Comparison of ENCODE assay signal across 1 cellular context in the genomic region with DNA sequence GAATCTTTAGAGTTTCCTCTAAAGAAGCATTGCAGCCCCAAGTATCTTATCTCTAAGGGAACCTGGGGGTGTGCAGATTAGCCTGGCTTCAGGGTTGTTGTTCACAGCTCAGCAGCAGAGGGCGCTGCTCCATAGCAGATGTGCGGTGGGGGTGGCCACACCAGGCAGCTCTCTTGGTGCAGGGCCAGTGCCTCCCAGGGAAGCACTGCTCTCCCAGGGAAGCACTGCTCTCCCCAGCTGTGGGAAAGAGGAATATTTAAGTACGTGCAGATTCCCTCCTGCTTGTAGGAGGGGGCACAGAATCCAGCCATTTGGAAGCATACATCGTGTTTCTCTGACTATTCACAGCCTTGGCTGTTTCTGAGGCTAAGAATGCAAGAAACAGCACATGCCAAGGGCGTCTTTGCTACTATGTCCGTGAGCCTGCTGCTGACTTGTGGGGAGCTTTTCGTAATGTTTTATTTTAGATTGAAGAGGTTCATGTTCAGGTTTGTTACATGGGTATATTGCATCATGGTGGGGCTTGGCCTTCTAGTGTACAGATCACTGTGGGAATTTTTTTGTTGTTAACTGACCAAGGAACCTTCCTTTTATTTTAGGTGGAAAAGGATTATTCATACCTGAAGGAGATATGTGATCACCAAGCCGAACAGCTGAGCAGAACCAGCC.
TF ChIP-seq lines count a peak whose summit lies in the region.

No MANE protein-coding gene starts in this region.

TF ChIP-seq in K562, 482 proteins besides CTCF, POLR2A, EP300 and RAD21 (continued from another document and continues in another):
- TF ChIP-seq, protein P1, sequence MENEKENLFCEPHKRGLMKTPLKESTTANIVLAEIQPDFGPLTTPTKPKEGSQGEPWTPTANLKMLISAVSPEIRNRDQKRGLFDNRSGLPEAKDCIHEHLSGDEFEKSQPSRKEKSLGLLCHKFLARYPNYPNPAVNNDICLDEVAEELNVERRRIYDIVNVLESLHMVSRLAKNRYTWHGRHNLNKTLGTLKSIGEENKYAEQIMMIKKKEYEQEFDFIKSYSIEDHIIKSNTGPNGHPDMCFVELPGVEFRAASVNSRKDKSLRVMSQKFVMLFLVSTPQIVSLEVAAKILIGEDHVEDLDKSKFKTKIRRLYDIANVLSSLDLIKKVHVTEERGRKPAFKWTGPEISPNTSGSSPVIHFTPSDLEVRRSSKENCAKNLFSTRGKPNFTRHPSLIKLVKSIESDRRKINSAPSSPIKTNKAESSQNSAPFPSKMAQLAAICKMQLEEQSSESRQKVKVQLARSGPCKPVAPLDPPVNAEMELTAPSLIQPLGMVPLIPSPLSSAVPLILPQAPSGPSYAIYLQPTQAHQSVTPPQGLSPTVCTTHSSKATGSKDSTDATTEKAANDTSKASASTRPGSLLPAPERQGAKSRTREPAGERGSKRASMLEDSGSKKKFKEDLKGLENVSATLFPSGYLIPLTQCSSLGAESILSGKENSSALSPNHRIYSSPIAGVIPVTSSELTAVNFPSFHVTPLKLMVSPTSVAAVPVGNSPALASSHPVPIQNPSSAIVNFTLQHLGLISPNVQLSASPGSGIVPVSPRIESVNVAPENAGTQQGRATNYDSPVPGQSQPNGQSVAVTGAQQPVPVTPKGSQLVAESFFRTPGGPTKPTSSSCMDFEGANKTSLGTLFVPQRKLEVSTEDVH (IDR thresholded peaks at IDR 0.05; ENCODE audit: low read depth, partially characterized antibody) = no peak
- TF ChIP-seq, protein P2, sequence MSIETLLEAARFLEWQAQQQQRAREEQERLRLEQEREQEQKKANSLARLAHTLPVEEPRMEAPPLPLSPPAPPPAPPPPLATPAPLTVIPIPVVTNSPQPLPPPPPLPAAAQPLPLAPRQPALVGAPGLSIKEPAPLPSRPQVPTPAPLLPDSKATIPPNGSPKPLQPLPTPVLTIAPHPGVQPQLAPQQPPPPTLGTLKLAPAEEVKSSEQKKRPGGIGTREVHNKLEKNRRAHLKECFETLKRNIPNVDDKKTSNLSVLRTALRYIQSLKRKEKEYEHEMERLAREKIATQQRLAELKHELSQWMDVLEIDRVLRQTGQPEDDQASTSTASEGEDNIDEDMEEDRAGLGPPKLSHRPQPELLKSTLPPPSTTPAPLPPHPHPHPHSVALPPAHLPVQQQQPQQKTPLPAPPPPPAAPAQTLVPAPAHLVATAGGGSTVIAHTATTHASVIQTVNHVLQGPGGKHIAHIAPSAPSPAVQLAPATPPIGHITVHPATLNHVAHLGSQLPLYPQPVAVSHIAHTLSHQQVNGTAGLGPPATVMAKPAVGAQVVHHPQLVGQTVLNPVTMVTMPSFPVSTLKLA (conservative IDR thresholded peaks at IDR 0.05) = 0 out of 4 replicates have a peak, but pooled peaks of 1 of the 2 experiments have one; percentile 18
- TF ChIP-seq CREB3 (tag; conservative IDR thresholded peaks at IDR 0.05; ENCODE audit: low read depth) (no peak), ZBED1 (IDR thresholded peaks at IDR 0.05) (no peak), NFIC (IDR thresholded peaks at IDR 0.05) (0 out of 2 replicates have a peak, but pooled peaks have one; percentile 21), DEAF1 (CRISPR knock-in tag; IDR thresholded peaks at IDR 0.05) (peak; percentile 78), POLR3G (IDR thresholded peaks at IDR 0.05; ENCODE audit: extremely low read depth, insufficient read length, insufficient replicate concordance) (no peak), ZNF764 (CRISPR knock-in tag; IDR thresholded peaks at IDR 0.05; ENCODE audit: low read depth) (peak; percentile 87), SMC3 (conservative IDR thresholded peaks at IDR 0.05; ENCODE audit: insufficient read depth, low read depth, low read length) (peak; percentile 82), ZNF134 (CRISPR knock-in tag; conservative IDR thresholded peaks at IDR 0.05) (no peak), MAZ (CRISPR knock-in tag; conservative IDR thresholded peaks at IDR 0.05 in 1 of 2, IDR thresholded peaks at IDR 0.05 in 1 of 2) (peak in 1 of 2 experiments; percentile 61; a peak in 2 of 4 replicates), RFX1 (IDR thresholded peaks at IDR 0.05) (0 out of 2 replicates have a peak, but pooled peaks have one; percentile 12), EGR1 (conservative IDR thresholded peaks at IDR 0.05) (peak; percentile 48), ZNF316 (IDR thresholded peaks at IDR 0.05) (no peak), RBM34 (IDR thresholded peaks at IDR 0.05; ENCODE audit: borderline replicate concordance, insufficient read depth, low read length) (no peak), ZNF318 (IDR thresholded peaks at IDR 0.05; ENCODE audit: borderline replicate concordance in 1 of 2, low read depth in 1 of 2) (no peak), HEY1 (CRISPR knock-in tag; IDR thresholded peaks at IDR 0.05; ENCODE audit: borderline replicate concordance) (no peak), TCF3 (CRISPR knock-in tag; IDR thresholded peaks at IDR 0.05) (no peak), CC2D1A (IDR thresholded peaks at IDR 0.05) (no peak), SREBF1 (IDR thresholded peaks at IDR 0.05; ENCODE audit: borderline replicate concordance, low read depth, low read length) (no peak), CBFA2T3 (IDR thresholded peaks at IDR 0.05) (peak; percentile 26), ARHGAP35 (IDR thresholded peaks at IDR 0.05; ENCODE audit: partially characterized antibody) (no peak)
- TF ChIP-seq, protein P3, sequence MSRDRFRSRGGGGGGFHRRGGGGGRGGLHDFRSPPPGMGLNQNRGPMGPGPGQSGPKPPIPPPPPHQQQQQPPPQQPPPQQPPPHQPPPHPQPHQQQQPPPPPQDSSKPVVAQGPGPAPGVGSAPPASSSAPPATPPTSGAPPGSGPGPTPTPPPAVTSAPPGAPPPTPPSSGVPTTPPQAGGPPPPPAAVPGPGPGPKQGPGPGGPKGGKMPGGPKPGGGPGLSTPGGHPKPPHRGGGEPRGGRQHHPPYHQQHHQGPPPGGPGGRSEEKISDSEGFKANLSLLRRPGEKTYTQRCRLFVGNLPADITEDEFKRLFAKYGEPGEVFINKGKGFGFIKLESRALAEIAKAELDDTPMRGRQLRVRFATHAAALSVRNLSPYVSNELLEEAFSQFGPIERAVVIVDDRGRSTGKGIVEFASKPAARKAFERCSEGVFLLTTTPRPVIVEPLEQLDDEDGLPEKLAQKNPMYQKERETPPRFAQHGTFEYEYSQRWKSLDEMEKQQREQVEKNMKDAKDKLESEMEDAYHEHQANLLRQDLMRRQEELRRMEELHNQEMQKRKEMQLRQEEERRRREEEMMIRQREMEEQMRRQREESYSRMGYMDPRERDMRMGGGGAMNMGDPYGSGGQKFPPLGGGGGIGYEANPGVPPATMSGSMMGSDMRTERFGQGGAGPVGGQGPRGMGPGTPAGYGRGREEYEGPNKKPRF (IDR thresholded peaks at IDR 0.05; ENCODE audit: low read depth, low read length) = no peak
- TF ChIP-seq, protein P4, sequence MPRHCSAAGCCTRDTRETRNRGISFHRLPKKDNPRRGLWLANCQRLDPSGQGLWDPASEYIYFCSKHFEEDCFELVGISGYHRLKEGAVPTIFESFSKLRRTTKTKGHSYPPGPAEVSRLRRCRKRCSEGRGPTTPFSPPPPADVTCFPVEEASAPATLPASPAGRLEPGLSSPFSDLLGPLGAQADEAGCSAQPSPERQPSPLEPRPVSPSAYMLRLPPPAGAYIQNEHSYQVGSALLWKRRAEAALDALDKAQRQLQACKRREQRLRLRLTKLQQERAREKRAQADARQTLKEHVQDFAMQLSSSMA (CRISPR knock-in tag; IDR thresholded peaks at IDR 0.05) = no peak
- TF ChIP-seq, protein P5, sequence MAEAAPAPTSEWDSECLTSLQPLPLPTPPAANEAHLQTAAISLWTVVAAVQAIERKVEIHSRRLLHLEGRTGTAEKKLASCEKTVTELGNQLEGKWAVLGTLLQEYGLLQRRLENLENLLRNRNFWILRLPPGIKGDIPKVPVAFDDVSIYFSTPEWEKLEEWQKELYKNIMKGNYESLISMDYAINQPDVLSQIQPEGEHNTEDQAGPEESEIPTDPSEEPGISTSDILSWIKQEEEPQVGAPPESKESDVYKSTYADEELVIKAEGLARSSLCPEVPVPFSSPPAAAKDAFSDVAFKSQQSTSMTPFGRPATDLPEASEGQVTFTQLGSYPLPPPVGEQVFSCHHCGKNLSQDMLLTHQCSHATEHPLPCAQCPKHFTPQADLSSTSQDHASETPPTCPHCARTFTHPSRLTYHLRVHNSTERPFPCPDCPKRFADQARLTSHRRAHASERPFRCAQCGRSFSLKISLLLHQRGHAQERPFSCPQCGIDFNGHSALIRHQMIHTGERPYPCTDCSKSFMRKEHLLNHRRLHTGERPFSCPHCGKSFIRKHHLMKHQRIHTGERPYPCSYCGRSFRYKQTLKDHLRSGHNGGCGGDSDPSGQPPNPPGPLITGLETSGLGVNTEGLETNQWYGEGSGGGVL (CRISPR knock-in tag; IDR thresholded peaks at IDR 0.05) = no peak
- TF ChIP-seq, protein P6, sequence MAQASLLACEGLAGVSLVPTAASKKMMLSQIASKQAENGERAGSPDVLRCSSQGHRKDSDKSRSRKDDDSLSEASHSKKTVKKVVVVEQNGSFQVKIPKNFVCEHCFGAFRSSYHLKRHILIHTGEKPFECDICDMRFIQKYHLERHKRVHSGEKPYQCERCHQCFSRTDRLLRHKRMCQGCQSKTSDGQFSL (CRISPR knock-in tag; IDR thresholded peaks at IDR 0.05) = peak; percentile 71; the same call in 1 of the 2 replicates
- TF ChIP-seq, protein P6 (tag; IDR thresholded peaks at IDR 0.05) = peak in 1 of 2 experiments; percentile 67; a peak in 1 of 4 replicates
